Comparison of ENCODE assay signal across 8 cellular contexts in genomic region chr11:506950-507726, GRCh38. TPM values are rescaled to one million over a fixed set of nuclear protein-coding genes. Genes with fewer than 3 reads are reported as not detected.
DNase-seq lines count a peak whose midpoint lies in the region; ATAC-seq, FAIRE-seq and TF ChIP-seq lines count a peak whose summit lies in the region.

TSS of gene RNH1 (minus strand) at chr11:507242. CDS start at chr11:502162, 5,080 bp downstream.

- H3K4me1 ChIP-seq in mucosa of rectum (ENCODE audit: control insufficient read depth in 2 of 2, insufficient read depth in 2 of 2, low read length in 2 of 2): peaks cover 26 to 33% of the 10 kb centered on the region in 2 donors

- H3K4me3 Mint-ChIP-seq in IgD-negative memory B cell: peak within 1 kb of the TSS; percentile 98 to 99 (median 98)

- H3K27ac Mint-ChIP-seq in IgD-negative memory B cell: peak within 1 kb of the TSS; percentile 100

- no peaks in the 10 kb centered on the region for H3K9me3 ChIP-seq in mucosa of rectum (ENCODE audit: control insufficient read depth in 2 of 2, low read length in 2 of 2)

- TF ChIP-seq CTCF in D721Med (IDR thresholded peaks at IDR 0.05; ENCODE audit: insufficient read depth, missing control alignments): no peak

- H3K36me3 ChIP-seq in mucosa of rectum (ENCODE audit: control insufficient read depth in 2 of 2, insufficient read depth in 2 of 2, low read length in 2 of 2): peaks cover 0 to 6% of the 10 kb centered on the region in 2 donors

- H3K27me3 ChIP-seq in mucosa of rectum (ENCODE audit: control insufficient read depth in 2 of 2, insufficient read depth in 2 of 2, low read length in 2 of 2): no peaks in the 10 kb centered on the region

- peaks cover 2% of the 10 kb centered on the region for H3K27me3 Mint-ChIP-seq in IgD-negative memory B cell

- peak within 1 kb of the TSS; percentile 91 to 96 for H3K4me3 ChIP-seq in mucosa of rectum (ENCODE audit: low read length in 2 of 2)

- peaks cover 16 to 27% (median 21%) of the 10 kb centered on the region in 3 donors for H3K4me1 Mint-ChIP-seq in IgD-negative memory B cell

- peaks cover 2% of the 10 kb centered on the region for H3K36me3 Mint-ChIP-seq in IgD-negative memory B cell

- DNase-seq in D721Med (ENCODE audit: insufficient read length, low spot score) (peak; percentile 61), OCI-M1 (lab: John Stamatoyannopoulos, UW) (peak; percentile 94), activated T-cell treated with anti-CD3 and anti-CD28 coated beads for 48 hours (ENCODE audit: low read depth) (peak; percentile 99), epithelial cell of prostate (ENCODE audit: low read depth, low spot score) (peak; percentile 82)
- peak; percentile 99 for DNase-seq in stimulated activated CD8-positive, alpha-beta memory T cell treated with anti-CD3 and anti-CD28 coated beads, Interleukin-4, amount 100 ng/mL, for 4 hours (ENCODE audit: low read depth in 2 of 2, low spot score in 1 of 2)

- ATAC-seq in GM21529 (IDR thresholded peaks at IDR 0.05; ENCODE audit: unreplicated experiment): peak; percentile 51

- H3K9me3 Mint-ChIP-seq in IgD-negative memory B cell: no peaks in the 10 kb centered on the region

- H3K27ac ChIP-seq in epithelial cell of prostate: peak within 1 kb of the TSS; percentile 100
- peak within 1 kb of the TSS; percentile 100 for H3K27ac ChIP-seq in mucosa of rectum (ENCODE audit: low read depth in 2 of 2, low read length in 2 of 2)

- H3K9ac ChIP-seq in mucosa of rectum (ENCODE audit: low read depth in 1 of 2, low read length in 2 of 2): peak within 1 kb of the TSS; percentile 96 to 100

- FAIRE-seq in D721Med (lab: Jason Lieb, UNC): no peak

RNA-seq across cellular contexts. Expression of gene RNH1, which starts in this region (rescaled TPM):
- polyA plus RNA-seq in IgD-negative memory B cell: 202 TPM

Comparison
In these comparisons a context has a peak if more than half of its experiments do, and no peak if none do; other contexts are left out.
1. Peak in every context shown above with its lines: DNase-seq, ATAC-seq, H3K4me3 ChIP-seq and H3K27ac ChIP-seq.